In genomic region chr15:68210409-68210756, GRCh38 we compare ENCODE assay signal across 1 cellular context.
TF ChIP-seq lines count a peak whose summit lies in the region.

No MANE protein-coding gene starts in this region.

TF ChIP-seq in IMR-90, 13 proteins besides CTCF, POLR2A, EP300 and RAD21:
- TF ChIP-seq CHD1 (IDR thresholded peaks at IDR 0.05; ENCODE audit: low read depth, low read length) = no peak
- TF ChIP-seq MXI1 (IDR thresholded peaks at IDR 0.05; ENCODE audit: borderline replicate concordance, low read depth, low read length) = no peak
- TF ChIP-seq FOS (IDR thresholded peaks at IDR 0.05; ENCODE audit: low read depth, low read length) = no peak
- no peak for TF ChIP-seq ELK1 (IDR thresholded peaks at IDR 0.05; ENCODE audit: borderline replicate concordance, low read depth, low read length)
- TF ChIP-seq MAZ (IDR thresholded peaks at IDR 0.05; ENCODE audit: borderline replicate concordance, low read depth, low read length) = no peak
- no peak for TF ChIP-seq USF2 (IDR thresholded peaks at IDR 0.05; ENCODE audit: low read depth, low read length)
- no peak for TF ChIP-seq BHLHE40 (IDR thresholded peaks at IDR 0.05; ENCODE audit: low read depth, low read length)
- no peak for TF ChIP-seq SMC3 (IDR thresholded peaks at IDR 0.05; ENCODE audit: low read depth, low read length)
- TF ChIP-seq RCOR1 (IDR thresholded peaks at IDR 0.05; ENCODE audit: insufficient replicate concordance, low read length) = no peak
- TF ChIP-seq CEBPB (IDR thresholded peaks at IDR 0.05; ENCODE audit: low read depth, low read length) = no peak
- TF ChIP-seq NFE2L2 (IDR thresholded peaks at IDR 0.05; ENCODE audit: low read depth, low read length) = no peak
- TF ChIP-seq RFX5 (IDR thresholded peaks at IDR 0.05; ENCODE audit: low read depth, low read length) = no peak
- TF ChIP-seq MAFK (IDR thresholded peaks at IDR 0.05; ENCODE audit: low read depth, low read length) = no peak
